1 cellular context compared by ENCODE assay signal in genomic region chr1:207017615-207018559, GRCh38.
TF ChIP-seq lines count a peak whose summit lies in the region.

No MANE protein-coding gene starts in this region.

TF ChIP-seq in K562, 482 proteins besides CTCF, POLR2A, EP300 and RAD21 (continued from another document and continues in another):
- no peak for TF ChIP-seq ZNF655 (CRISPR knock-in tag; IDR thresholded peaks at IDR 0.05)
- peak; percentile 11 to 93; a peak in 3 of 4 replicates for TF ChIP-seq HDAC1 (IDR thresholded peaks at IDR 0.05)
- TF ChIP-seq KLF6 (CRISPR knock-in tag; IDR thresholded peaks at IDR 0.05; ENCODE audit: borderline replicate concordance): no peak
- TF ChIP-seq TRIM28 (IDR thresholded peaks at IDR 0.05): no peak
- TF ChIP-seq ZBTB2 (IDR thresholded peaks at IDR 0.05): no peak; the same call in 1 of the 2 replicates
- TF ChIP-seq ID3 (CRISPR knock-in tag; IDR thresholded peaks at IDR 0.05): no peak
- peak; percentile 74 for TF ChIP-seq ID3 (tag; IDR thresholded peaks at IDR 0.05)
- TF ChIP-seq RFX5 (IDR thresholded peaks at IDR 0.05; ENCODE audit: low read depth, low read length): no peak
- no peak for TF ChIP-seq SAP30 (IDR thresholded peaks at IDR 0.05; ENCODE audit: borderline replicate concordance, insufficient read depth, low read depth, low read length, poor library complexity, severe bottlenecking)
- no peak for TF ChIP-seq CREB3 (tag; conservative IDR thresholded peaks at IDR 0.05; ENCODE audit: low read depth)
- no peak for TF ChIP-seq BRCA1 (IDR thresholded peaks at IDR 0.05)
- no peak for TF ChIP-seq BRCA1 (CRISPR knock-in tag; IDR thresholded peaks at IDR 0.05)
- peak; percentile 97 for TF ChIP-seq SOX6 (IDR thresholded peaks at IDR 0.05)
- peak; percentile 55; the same call in 1 of the 2 replicates for TF ChIP-seq MAFF (IDR thresholded peaks at IDR 0.05; ENCODE audit: low read length)
- TF ChIP-seq ZNF518B (CRISPR knock-in tag; IDR thresholded peaks at IDR 0.05): no peak
- TF ChIP-seq BRD4 (IDR thresholded peaks at IDR 0.05): no peak
- no peak for TF ChIP-seq ZNF282 (CRISPR knock-in tag; IDR thresholded peaks at IDR 0.05)
- TF ChIP-seq ZNF140 (CRISPR knock-in tag; IDR thresholded peaks at IDR 0.05): no peak
- TF ChIP-seq BMI1 (IDR thresholded peaks at IDR 0.05; ENCODE audit: low read length): no peak
- TF ChIP-seq JUN (IDR thresholded peaks at IDR 0.05; ENCODE audit: borderline replicate concordance, low read depth, low read length): peak; percentile 74
- TF ChIP-seq JUN (CRISPR knock-in tag; IDR thresholded peaks at IDR 0.05; ENCODE audit: borderline replicate concordance): no peak
- peak; percentile 96 for TF ChIP-seq PKNOX1 (IDR thresholded peaks at IDR 0.05)
- TF ChIP-seq HINFP (tag; conservative IDR thresholded peaks at IDR 0.05; ENCODE audit: low read depth): no peak
- no peak for TF ChIP-seq USF1 (CRISPR knock-in tag; IDR thresholded peaks at IDR 0.05)
- no peak for TF ChIP-seq CHD1 (IDR thresholded peaks at IDR 0.05; ENCODE audit: low read length)
- peak; percentile 88 for TF ChIP-seq JUND (IDR thresholded peaks at IDR 0.05; ENCODE audit: borderline replicate concordance, low read depth, low read length)
- TF ChIP-seq JUND (tag; IDR thresholded peaks at IDR 0.05; ENCODE audit: borderline replicate concordance, low read depth, low read length): peak; percentile 84; the same call in 2 of the 3 replicates
- no peak for TF ChIP-seq PHF20 (IDR thresholded peaks at IDR 0.05; ENCODE audit: partially characterized antibody)
- TF ChIP-seq PYGO2 (tag; IDR thresholded peaks at IDR 0.05): no peak
- TF ChIP-seq MEF2D (tag; conservative IDR thresholded peaks at IDR 0.05; ENCODE audit: low read depth): no peak
- no peak for TF ChIP-seq ZKSCAN1 (IDR thresholded peaks at IDR 0.05; ENCODE audit: low read depth, low read length)
- no peak for TF ChIP-seq ZNF354B (CRISPR knock-in tag; IDR thresholded peaks at IDR 0.05)
- peak; percentile 90 for TF ChIP-seq SMARCC2 (IDR thresholded peaks at IDR 0.05; ENCODE audit: low read depth)
- no peak for TF ChIP-seq ATF6 (CRISPR knock-in tag; IDR thresholded peaks at IDR 0.05)
- no peak for TF ChIP-seq KDM2B (CRISPR knock-in tag; IDR thresholded peaks at IDR 0.05)
- TF ChIP-seq OTX1 (CRISPR knock-in tag; IDR thresholded peaks at IDR 0.05): no peak
- peak; percentile 97 to 98 for TF ChIP-seq KDM1A (IDR thresholded peaks at IDR 0.05)
- TF ChIP-seq NONO (IDR thresholded peaks at IDR 0.05; ENCODE audit: low read depth in 2 of 2, low read length in 1 of 2): peak in 1 of 2 experiments; percentile 69; a peak in 1 of 4 replicates
- peak; percentile 51 to 87; a peak in 2 of 4 replicates for TF ChIP-seq TBL1XR1 (IDR thresholded peaks at IDR 0.05; ENCODE audit: low read length in 2 of 2)
- TF ChIP-seq ZNF592 (IDR thresholded peaks at IDR 0.05): no peak
- no peak for TF ChIP-seq LARP7 (IDR thresholded peaks at IDR 0.05)
- no peak for TF ChIP-seq PRMT5 (CRISPR knock-in tag; IDR thresholded peaks at IDR 0.05)
- TF ChIP-seq TSC22D4 (tag; IDR thresholded peaks at IDR 0.05): no peak
- TF ChIP-seq BRD9 (IDR thresholded peaks at IDR 0.05; ENCODE audit: low read depth, partially characterized antibody): no peak
- TF ChIP-seq ZNF174 (CRISPR knock-in tag; IDR thresholded peaks at IDR 0.05): no peak
- no peak; the same call in 1 of the 2 replicates for TF ChIP-seq VEZF1 (CRISPR knock-in tag; IDR thresholded peaks at IDR 0.05)
